ENCODE assay signal across 11 cellular contexts in genomic region chr6:163705923-163706322, GRCh38.
DNase-seq lines count a peak whose midpoint lies in the region; ATAC-seq and TF ChIP-seq lines count a peak whose summit lies in the region.
"Had no signal": no experiment of that assay in that cellular context is flagged by ENCODE, and none has a peak within 500 bp of the region (broad histone marks: within the 10 kb centered on the region; RNA-seq: fewer than 3 reads in every experiment).

No MANE protein-coding gene starts in this region.

- CTCF ChIA-PET in CD4-positive, alpha-beta T cell (lab: Charles Lee): no interaction called here

- H3K27ac Mint-ChIP-seq in naive B cell: peak overlapping the region in 1 of 6 donors; percentile 69
- H3K27ac Mint-ChIP-seq in CD4-positive, alpha-beta T cell: no peak overlapping the region
- H3K27ac Mint-ChIP-seq: activated naive CD4-positive, alpha-beta T cell treated with anti-CD3 and anti-CD28 coated beads, Interleukin-2, amount 10 ng/mL, durations not matched to agents 7 days and 5 days had no signal

- intact Hi-C loops in CD4-positive, alpha-beta T cell (cut with DNase I, micrococcal nuclease): no loop called here
- intact Hi-C loops in left ventricle myocardium superior (cut with micrococcal nuclease): no loop called here

- H3K4me1 Mint-ChIP-seq in naive B cell: peaks cover 86 to 98% (median 96%) of the 10 kb centered on the region in 3 donors
- H3K4me1 Mint-ChIP-seq in CD4-positive, alpha-beta T cell (ENCODE audit: low read depth): no peaks in the 10 kb centered on the region
- H3K4me1 Mint-ChIP-seq: activated naive CD4-positive, alpha-beta T cell treated with anti-CD3 and anti-CD28 coated beads, Interleukin-2, amount 10 ng/mL, durations not matched to agents 7 days and 5 days had no signal

- ATAC-seq in GM19023 (IDR thresholded peaks at IDR 0.05; ENCODE audit: unreplicated experiment) (peak; percentile 42), HG02571 (IDR thresholded peaks at IDR 0.05; ENCODE audit: unreplicated experiment) (peak; percentile 44), HG03432 (IDR thresholded peaks at IDR 0.05; ENCODE audit: unreplicated experiment) (peak; percentile 53), naive B cell (ENCODE audit: low read depth in 2 of 2) (peak; percentile 35 to 48), left ventricle myocardium superior (no peak)
- no peak for ATAC-seq in CD4-positive, alpha-beta T cell (ENCODE audit: poor library complexity)

- peak; percentile 40 for DNase-seq in naive B cell
- no peak for DNase-seq in NCI-H146 treated with DMSO at 0.1 percent for 48 hours (lab: John Stamatoyannopoulos, UW; ENCODE audit: unreplicated experiment)
- no peak for DNase-seq in CD4-positive, alpha-beta T cell
- DNase-seq in NCI-H2029 (lab: John Stamatoyannopoulos, UW): no peak
- no peak for DNase-seq in left ventricle myocardium superior
- DNase-seq: activated naive CD4-positive, alpha-beta T cell treated with anti-CD3 and anti-CD28 coated beads, Interleukin-2, amount 10 ng/mL, durations not matched to agents 7 days and 5 days; stomach had no signal

- H3K27me3 Mint-ChIP-seq in naive B cell: no peaks in the 10 kb centered on the region
- no peaks in the 10 kb centered on the region for H3K27me3 Mint-ChIP-seq in CD4-positive, alpha-beta T cell

- POLR2A ChIA-PET in CD4-positive, alpha-beta T cell (lab: Charles Lee): no interaction called here

- no peak overlapping the region for H3K27ac ChIP-seq in CD4-positive, alpha-beta T cell (ENCODE audit: low read depth, low read length)
- H3K27ac ChIP-seq: stomach, VCaP had no signal

- TF ChIP-seq CTCF in CD4-positive, alpha-beta T cell (IDR thresholded peaks at IDR 0.05): no peak

- H3K36me3 Mint-ChIP-seq in naive B cell: no peaks in the 10 kb centered on the region
- no peaks in the 10 kb centered on the region for H3K36me3 Mint-ChIP-seq in CD4-positive, alpha-beta T cell (ENCODE audit: low read depth)
- H3K36me3 Mint-ChIP-seq: activated naive CD4-positive, alpha-beta T cell treated with anti-CD3 and anti-CD28 coated beads, Interleukin-2, amount 10 ng/mL, durations not matched to agents 7 days and 5 days had no signal

- H3K9me3 ChIP-seq in CD4-positive, alpha-beta T cell (ENCODE audit: control insufficient read depth, low read length): no peaks in the 10 kb centered on the region
- H3K9me3 ChIP-seq: stomach had no signal

- H3K4me3 Mint-ChIP-seq in naive B cell: peak overlapping the region in 6 of 8 donors; percentile 54 to 80 (median 73)
- H3K4me3 Mint-ChIP-seq in CD4-positive, alpha-beta T cell: no peak overlapping the region
- H3K4me3 Mint-ChIP-seq: activated naive CD4-positive, alpha-beta T cell treated with anti-CD3 and anti-CD28 coated beads, Interleukin-2, amount 10 ng/mL, durations not matched to agents 7 days and 5 days had no signal

- peaks cover 0 to 4% (median 0%) of the 10 kb centered on the region in 7 donors for H3K9me3 Mint-ChIP-seq in naive B cell
- no peaks in the 10 kb centered on the region for H3K9me3 Mint-ChIP-seq in CD4-positive, alpha-beta T cell
- H3K9me3 Mint-ChIP-seq: activated naive CD4-positive, alpha-beta T cell treated with anti-CD3 and anti-CD28 coated beads, Interleukin-2, amount 10 ng/mL, durations not matched to agents 7 days and 5 days had no signal

- no peaks in the 10 kb centered on the region for H3K27me3 ChIP-seq in CD4-positive, alpha-beta T cell (ENCODE audit: control insufficient read depth, insufficient read depth, low read length)
- H3K27me3 ChIP-seq: stomach had no signal

Comparison
In these comparisons a context has a peak if more than half of its experiments do, and no peak if none do; other contexts are left out.
1. ATAC-seq: peak in GM19023 (single experiment), HG02571 (single experiment), HG03432 (single experiment) and naive B cell (2 of 2); none in CD4-positive, alpha-beta T cell (single experiment) and left ventricle myocardium superior (single experiment).